In genomic region chr1:12460911-12461621, GRCh38 we compare ENCODE assay signal across 1 cellular context.
TF ChIP-seq lines count a peak whose summit lies in the region.

No MANE protein-coding gene starts in this region.

TF ChIP-seq in K562, 482 proteins besides CTCF, POLR2A, EP300 and RAD21 (continued from another document and continues in another):
- TF ChIP-seq SMARCA4 (IDR thresholded peaks at IDR 0.05) (peak; percentile 37; the same call in 1 of the 2 replicates), PKNOX1 (IDR thresholded peaks at IDR 0.05) (no peak), NR4A1 (CRISPR knock-in tag; IDR thresholded peaks at IDR 0.05) (no peak), NR4A1 (tag; IDR thresholded peaks at IDR 0.05) (0 out of 2 replicates have a peak, but pooled peaks have one; percentile 19), HIVEP1 (CRISPR knock-in tag; IDR thresholded peaks at IDR 0.05) (no peak), ZNF76 (CRISPR knock-in tag; IDR thresholded peaks at IDR 0.05; ENCODE audit: borderline replicate concordance) (no peak), ESRRB (CRISPR knock-in tag; IDR thresholded peaks at IDR 0.05; ENCODE audit: borderline replicate concordance) (no peak), ELK3 (CRISPR knock-in tag; IDR thresholded peaks at IDR 0.05) (no peak), ZNF253 (CRISPR knock-in tag; conservative IDR thresholded peaks at IDR 0.05) (no peak), TARDBP (IDR thresholded peaks at IDR 0.05) (no peak), ZNF586 (CRISPR knock-in tag; conservative IDR thresholded peaks at IDR 0.05) (no peak), ZNF217 (CRISPR knock-in tag; IDR thresholded peaks at IDR 0.05) (no peak), GTF2E2 (tag; IDR thresholded peaks at IDR 0.05) (no peak), ZNF224 (CRISPR knock-in tag; IDR thresholded peaks at IDR 0.05) (no peak), ZFP1 (CRISPR knock-in tag; IDR thresholded peaks at IDR 0.05) (no peak), NFXL1 (CRISPR knock-in tag; IDR thresholded peaks at IDR 0.05) (no peak), ETV1 (tag; conservative IDR thresholded peaks at IDR 0.05; ENCODE audit: low read depth) (no peak), HMBOX1 (IDR thresholded peaks at IDR 0.05) (peak; percentile 66; the same call in 1 of the 2 replicates), C11orf30 (IDR thresholded peaks at IDR 0.05; ENCODE audit: low read depth) (no peak), SMAD4 (CRISPR knock-in tag; conservative IDR thresholded peaks at IDR 0.05) (peak; percentile 76), RBBP5 (IDR thresholded peaks at IDR 0.05; ENCODE audit: borderline replicate concordance, insufficient read depth, low read length, poor library complexity, severe bottlenecking) (no peak), CBX8 (IDR thresholded peaks at IDR 0.05; ENCODE audit: borderline replicate concordance, extremely low read depth, low read depth, low read length, poor library complexity, severe bottlenecking) (no peak), NFYB (IDR thresholded peaks at IDR 0.05; ENCODE audit: extremely low read depth, insufficient read length) (no peak), TEAD4 (IDR thresholded peaks at IDR 0.05; ENCODE audit: low read length) (peak; percentile 70), TEAD4 (CRISPR knock-in tag; IDR thresholded peaks at IDR 0.05; ENCODE audit: borderline replicate concordance) (no peak), ZNF232 (CRISPR knock-in tag; IDR thresholded peaks at IDR 0.05) (no peak), GMEB1 (CRISPR knock-in tag; IDR thresholded peaks at IDR 0.05) (no peak), L3MBTL2 (IDR thresholded peaks at IDR 0.05) (no peak), HNRNPUL1 (IDR thresholded peaks at IDR 0.05; ENCODE audit: low read length) (no peak), SMC3 (conservative IDR thresholded peaks at IDR 0.05; ENCODE audit: insufficient read depth, low read depth, low read length) (no peak), ZNF449 (CRISPR knock-in tag; IDR thresholded peaks at IDR 0.05) (no peak), U2AF1 (optimal IDR thresholded peaks at IDR 0.05; ENCODE audit: low read depth, low read length) (no peak), ZNF778 (CRISPR knock-in tag; IDR thresholded peaks at IDR 0.05) (no peak), POLR2AphosphoS5 (IDR thresholded peaks at IDR 0.05; ENCODE audit: control insufficient read depth, insufficient read depth, low read depth, low read length) (peak; percentile 76), SAP30 (IDR thresholded peaks at IDR 0.05; ENCODE audit: borderline replicate concordance, insufficient read depth, low read depth, low read length, poor library complexity, severe bottlenecking) (no peak), FOXA1 (IDR thresholded peaks at IDR 0.05; ENCODE audit: borderline replicate concordance) (no peak), SMAD3 (CRISPR knock-in tag; conservative IDR thresholded peaks at IDR 0.05) (no peak), FOXK1 (CRISPR knock-in tag; IDR thresholded peaks at IDR 0.05; ENCODE audit: borderline replicate concordance) (no peak), TBP (optimal IDR thresholded peaks at IDR 0.05; ENCODE audit: low read depth, low read length) (no peak), TSC22D4 (tag; IDR thresholded peaks at IDR 0.05) (no peak), POLR2G (IDR thresholded peaks at IDR 0.05; ENCODE audit: low read depth, low read length) (no peak), KLF1 (tag; IDR thresholded peaks at IDR 0.05) (no peak), UBTF (IDR thresholded peaks at IDR 0.05; ENCODE audit: borderline replicate concordance in 1 of 2, low read depth in 2 of 2, low read length in 2 of 2) (no peak), POLR3G (IDR thresholded peaks at IDR 0.05; ENCODE audit: extremely low read depth, insufficient read length, insufficient replicate concordance) (no peak), TAF1 (IDR thresholded peaks at IDR 0.05; ENCODE audit: control insufficient read depth, extremely low read depth, insufficient read depth, low read length, severe bottlenecking) (peak; percentile 29), MCM5 (IDR thresholded peaks at IDR 0.05; ENCODE audit: low read depth) (no peak), SMAD2 (IDR thresholded peaks at IDR 0.05; ENCODE audit: low read depth, low read length) (no peak), ETV5 (CRISPR knock-in tag; IDR thresholded peaks at IDR 0.05; ENCODE audit: low read depth) (no peak), MBD2 (IDR thresholded peaks at IDR 0.05; ENCODE audit: borderline replicate concordance, low read depth) (0 out of 2 replicates have a peak, but pooled peaks have one; percentile 11), RAD51 (IDR thresholded peaks at IDR 0.05; ENCODE audit: borderline replicate concordance, low read depth) (no peak)
